18 cellular contexts compared by ENCODE assay signal in the genomic region with DNA sequence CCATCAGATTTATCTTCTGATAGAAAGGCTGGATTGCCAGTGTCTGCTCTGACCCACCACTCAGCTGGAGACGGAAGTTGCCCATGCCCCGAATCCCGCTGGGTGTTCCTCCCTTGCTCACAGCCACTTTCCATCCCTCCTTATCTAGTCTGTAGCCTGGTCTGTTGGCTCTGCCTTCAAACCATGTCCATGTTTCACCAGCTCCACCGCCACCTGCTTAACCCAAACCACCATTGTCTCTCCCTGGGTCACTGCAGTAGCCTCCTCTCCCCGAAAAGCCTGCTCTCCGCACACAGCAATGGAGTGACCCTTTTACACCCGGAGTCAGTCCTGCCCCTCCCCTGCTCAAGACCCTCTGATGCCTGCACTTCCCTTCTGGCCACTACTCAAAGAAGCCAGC.
"Had no signal": no experiment of that assay in that cellular context is flagged by ENCODE, and none has a peak within 500 bp of the region (broad histone marks: within the 10 kb centered on the region; RNA-seq: fewer than 3 reads in every experiment).

No MANE protein-coding gene starts in this region.

- H3K36me3 Mint-ChIP-seq: natural killer cell had no signal

- H3K4me3 Mint-ChIP-seq: natural killer cell had no signal

- H3K4me3 ChIP-seq: dorsolateral prefrontal cortex, heart right ventricle, right atrium auricular region, sigmoid colon, skin epidermis, stomach, thoracic aorta, transverse colon had no signal

- H3K9me3 ChIP-seq: heart right ventricle, right atrium auricular region, sigmoid colon, stomach, thoracic aorta, transverse colon had no signal

- DNase-seq: cortex of kidney; dorsolateral prefrontal cortex; effector CD8-positive, alpha-beta T cell; heart right ventricle; islet precursor cell; mammary epithelial cell; natural killer cell; posterior cingulate gyrus; sigmoid colon; stimulated activated naive CD4-positive, alpha-beta T cell; stomach; substantia nigra; transverse colon had no signal

- H3K27me3 ChIP-seq: right atrium auricular region, sigmoid colon, stomach, transverse colon had no signal

- H3K4me1 Mint-ChIP-seq: natural killer cell had no signal

- H3K36me3 ChIP-seq: heart right ventricle, right atrium auricular region, sigmoid colon, stomach, thoracic aorta, transverse colon had no signal

- H3K27ac Mint-ChIP-seq: natural killer cell had no signal

- H3K9me3 Mint-ChIP-seq: natural killer cell had no signal

- ATAC-seq: esophagus mucosa, heart right ventricle, left lobe of liver, natural killer cell had no signal

- H3K27ac ChIP-seq: dorsolateral prefrontal cortex, heart right ventricle, right atrium auricular region, stomach, thoracic aorta, transverse colon had no signal
